Comparison of ENCODE assay signal across 8 cellular contexts in genomic region chr19:37506387-37507166, GRCh38.
DNase-seq lines count a peak whose midpoint lies in the region; ATAC-seq and TF ChIP-seq lines count a peak whose summit lies in the region.

Gene ZNF793 (plus strand): TSS chr19:37506939. CDS start chr19:37523440, 16,501 bp downstream.

- peaks cover 89% of the 10 kb centered on the region for H3K9me3 ChIP-seq in BLaER1

- peaks cover 13% of the 10 kb centered on the region for H3K4me1 ChIP-seq in BLaER1

- peaks cover 29% of the 10 kb centered on the region for H3K36me3 ChIP-seq in BLaER1

- DNase-seq in NCI-H510A treated with DMSO at 0.1 percent for 48 hours (lab: John Stamatoyannopoulos, UW) (peak; percentile 92), epithelial cell of esophagus (ENCODE audit: low read depth) (peak; percentile 90), middle frontal gyrus (ENCODE audit: extremely low spot score, low spot score) (peak; percentile 81), NCI-H446 treated with DMSO at 0.1 percent for 48 hours (lab: John Stamatoyannopoulos, UW) (no peak)
- peak; percentile 72 for DNase-seq in activated CD8-positive, alpha-beta memory T cell treated with anti-CD3 and anti-CD28 coated beads, Interleukin-2, amount 50 U/mL, for 1 hour (ENCODE audit: extremely low read depth)
- peak; percentile 70 for DNase-seq in stimulated activated CD8-positive, alpha-beta memory T cell treated with anti-CD3 and anti-CD28 coated beads, Interleukin-15, amount 100 ng/mL, for 1 hour (ENCODE audit: low read depth)

- no peaks in the 10 kb centered on the region for H3K27me3 ChIP-seq in BLaER1

- H3K27ac ChIP-seq in BLaER1 = peak within 1 kb of the TSS; percentile 91

- H4K20me1 ChIP-seq in BLaER1 = no peaks in the 10 kb centered on the region

- H3K4me2 ChIP-seq in BLaER1 = peak within 1 kb of the TSS; percentile 68

- TF ChIP-seq CTCF in epithelial cell of esophagus (IDR thresholded peaks at IDR 0.05; ENCODE audit: insufficient read depth, low read depth, low read length, missing control alignments) = no peak

- peak; percentile 65 for ATAC-seq in GM21786 (IDR thresholded peaks at IDR 0.05; ENCODE audit: unreplicated experiment)

- H3K9ac ChIP-seq in BLaER1 = peak within 1 kb of the TSS; percentile 85

- peak within 1 kb of the TSS; percentile 68 for H3K4me3 ChIP-seq in BLaER1
- H3K4me3 ChIP-seq in epithelial cell of esophagus (ENCODE audit: low read length) = peak within 1 kb of the TSS; percentile 84
